In genomic region chr1:160261878-160262794, GRCh38 we compare ENCODE assay signal across 8 cellular contexts.
DNase-seq lines count a peak whose midpoint lies in the region; ATAC-seq and TF ChIP-seq lines count a peak whose summit lies in the region.

Gene DCAF8, minus strand, starts transcription at chr1:160262549. Its CDS starts 18,541 bp downstream, at chr1:160244008.

- TF ChIP-seq CTCF in AG09309 (IDR thresholded peaks at IDR 0.05; ENCODE audit: control insufficient read depth, insufficient read depth, low read depth, low read length, missing control alignments), result no peak

- ATAC-seq in GM19025 (IDR thresholded peaks at IDR 0.05; ENCODE audit: low read depth, unreplicated experiment) (peak; percentile 69), HG03342 (IDR thresholded peaks at IDR 0.05; ENCODE audit: unreplicated experiment) (peak; percentile 75)
- peak; percentile 87 for ATAC-seq in central memory CD8-positive, alpha-beta T cell (replicated peaks; ENCODE audit: extremely low read depth, poor library complexity, severe bottlenecking)

- no peaks in the 10 kb centered on the region for H3K9me3 Mint-ChIP-seq in central memory CD8-positive, alpha-beta T cell

- peak; percentile 88 for DNase-seq in AG09309 (ENCODE audit: low read depth)
- peak; percentile 92 to 99 for DNase-seq in NCI-H446 (lab: John Stamatoyannopoulos, UW)
- DNase-seq in activated CD4-positive, CD25-positive, alpha-beta regulatory T cell treated with anti-CD3 and anti-CD28 coated beads, Interleukin-2, amount 50 U/mL, for 16 hours (ENCODE audit: low read depth, low spot score), result peak; percentile 98
- peak; percentile 96 to 97 for DNase-seq in central memory CD8-positive, alpha-beta T cell (ENCODE audit: low spot score in 2 of 2)
- DNase-seq in iris pigment epithelial cell (ENCODE audit: low read depth), result peak; percentile 98
- DNase-seq in stimulated activated CD4-positive, alpha-beta T cell treated with anti-CD3 and anti-CD28 coated beads, Interleukin-12 subunit alpha, Interleukin-12 subunit beta, amount 100 ng/mL, for 4 hours, result peak; percentile 96

- H3K36me3 Mint-ChIP-seq in central memory CD8-positive, alpha-beta T cell (ENCODE audit: insufficient read depth), result peaks cover 30% of the 10 kb centered on the region

- H3K4me3 ChIP-seq in AG09309 (ENCODE audit: control insufficient read depth, low read depth, low read length), result peak within 1 kb of the TSS; percentile 93

- H3K27ac Mint-ChIP-seq in central memory CD8-positive, alpha-beta T cell (ENCODE audit: low read depth), result peak within 1 kb of the TSS; percentile 99

- H3K27me3 Mint-ChIP-seq in central memory CD8-positive, alpha-beta T cell, result no peaks in the 10 kb centered on the region

- peak within 1 kb of the TSS; percentile 99 for H3K4me3 Mint-ChIP-seq in central memory CD8-positive, alpha-beta T cell

- peaks cover 51% of the 10 kb centered on the region for H3K4me1 Mint-ChIP-seq in central memory CD8-positive, alpha-beta T cell

Comparison
In these comparisons a context has a peak if more than half of its experiments do, and no peak if none do; other contexts are left out.
1. Peak in every context shown above with its lines: DNase-seq, ATAC-seq and H3K4me3 ChIP-seq.